In genomic region chr11:35352107-35352888, GRCh38 we compare ENCODE assay signal across 1 cellular context.
TF ChIP-seq lines count a peak whose summit lies in the region.

No MANE protein-coding gene starts in this region.

TF ChIP-seq in K562, 482 proteins besides CTCF, POLR2A, EP300 and RAD21 (continued from another document and continues in another):
- TF ChIP-seq VEZF1 (CRISPR knock-in tag; IDR thresholded peaks at IDR 0.05) (peak; percentile 40), ZNF639 (CRISPR knock-in tag; conservative IDR thresholded peaks at IDR 0.05 in 1 of 2, IDR thresholded peaks at IDR 0.05 in 1 of 2) (peak in 1 of 2 experiments; percentile 23; a peak in 1 of 4 replicates), NR2C2 (CRISPR knock-in tag; IDR thresholded peaks at IDR 0.05) (no peak), NR2C2 (tag; IDR thresholded peaks at IDR 0.05) (peak; percentile 61; the same call in 1 of the 2 replicates), TAL1 (IDR thresholded peaks at IDR 0.05) (peak; percentile 67), KLF16 (IDR thresholded peaks at IDR 0.05) (0 out of 2 replicates have a peak, but pooled peaks have one; percentile 34), MAX (CRISPR knock-in tag; IDR thresholded peaks at IDR 0.05) (0 out of 2 replicates have a peak, but pooled peaks have one; percentile 11), RBFOX2 (IDR thresholded peaks at IDR 0.05; ENCODE audit: low read depth, low read length) (no peak), ATF1 (CRISPR knock-in tag; IDR thresholded peaks at IDR 0.05) (no peak), ATF1 (tag; IDR thresholded peaks at IDR 0.05) (peak; percentile 76), JUND (IDR thresholded peaks at IDR 0.05; ENCODE audit: borderline replicate concordance, low read depth, low read length) (peak; percentile 17; the same call in 1 of the 2 replicates), JUND (tag; IDR thresholded peaks at IDR 0.05; ENCODE audit: borderline replicate concordance, low read depth, low read length) (no peak), CEBPG (CRISPR knock-in tag; IDR thresholded peaks at IDR 0.05) (no peak), CEBPG (tag; conservative IDR thresholded peaks at IDR 0.05 in 1 of 2, IDR thresholded peaks at IDR 0.05 in 1 of 2) (0 out of 4 replicates have a peak, but pooled peaks of 1 of the 2 experiments have one; percentile 22), ZBTB11 (CRISPR knock-in tag; IDR thresholded peaks at IDR 0.05) (0 out of 6 replicates have a peak, but pooled peaks of 1 of the 3 experiments have one; percentile 32), ZKSCAN8 (CRISPR knock-in tag; IDR thresholded peaks at IDR 0.05) (peak; percentile 67; the same call in 1 of the 2 replicates), JUN (IDR thresholded peaks at IDR 0.05; ENCODE audit: borderline replicate concordance, low read depth, low read length) (no peak), JUN (CRISPR knock-in tag; IDR thresholded peaks at IDR 0.05; ENCODE audit: borderline replicate concordance) (0 out of 2 replicates have a peak, but pooled peaks have one; percentile 46), ZNF274 (IDR thresholded peaks at IDR 0.05; ENCODE audit: borderline replicate concordance, low read depth, low read length) (no peak), TCF3 (CRISPR knock-in tag; IDR thresholded peaks at IDR 0.05) (peak; percentile 87), TBL1XR1 (IDR thresholded peaks at IDR 0.05; ENCODE audit: low read length in 2 of 2) (0 out of 4 replicates have a peak, but pooled peaks of 1 of the 2 experiments have one; percentile 16), CBFA2T2 (conservative IDR thresholded peaks at IDR 0.05) (peak; percentile 68), KDM4B (IDR thresholded peaks at IDR 0.05; ENCODE audit: borderline replicate concordance in 2 of 2, low read depth in 1 of 2) (no peak), GMEB1 (CRISPR knock-in tag; IDR thresholded peaks at IDR 0.05) (no peak), ZFP30 (CRISPR knock-in tag; IDR thresholded peaks at IDR 0.05; ENCODE audit: borderline replicate concordance) (no peak), ZBTB12 (CRISPR knock-in tag; IDR thresholded peaks at IDR 0.05) (peak; percentile 60; the same call in 1 of the 2 replicates), CBX1 (IDR thresholded peaks at IDR 0.05; ENCODE audit: low read depth) (no peak), ZBTB43 (CRISPR knock-in tag; IDR thresholded peaks at IDR 0.05) (0 out of 2 replicates have a peak, but pooled peaks have one; percentile 55), WHSC1 (IDR thresholded peaks at IDR 0.05; ENCODE audit: low read length) (no peak), NR2C1 (IDR thresholded peaks at IDR 0.05) (no peak), NR2C1 (tag; IDR thresholded peaks at IDR 0.05) (peak; percentile 73), XRCC4 (IDR thresholded peaks at IDR 0.05; ENCODE audit: extremely low read depth, insufficient read depth, insufficient read length) (no peak), HMBOX1 (IDR thresholded peaks at IDR 0.05) (peak; percentile 91), HDAC8 (tag; IDR thresholded peaks at IDR 0.05) (no peak), SOX6 (IDR thresholded peaks at IDR 0.05) (0 out of 2 replicates have a peak, but pooled peaks have one; percentile 14), LCOR (CRISPR knock-in tag; IDR thresholded peaks at IDR 0.05) (peak; percentile 99), RCOR1 (IDR thresholded peaks at IDR 0.05; ENCODE audit: borderline replicate concordance in 1 of 2, low read depth in 2 of 2, low read length in 2 of 2) (peak in 1 of 2 experiments; percentile 85; a peak in 2 of 4 replicates), ZNF766 (CRISPR knock-in tag; conservative IDR thresholded peaks at IDR 0.05) (peak; percentile 70; the same call in 1 of the 2 replicates), BCLAF1 (IDR thresholded peaks at IDR 0.05; ENCODE audit: borderline replicate concordance in 1 of 2, control insufficient read depth in 1 of 2, low read depth in 2 of 2, low read length in 1 of 2) (no peak), CREM (IDR thresholded peaks at IDR 0.05; ENCODE audit: low read depth) (peak; percentile 92), ETV5 (CRISPR knock-in tag; IDR thresholded peaks at IDR 0.05; ENCODE audit: low read depth) (no peak), CREB1 (IDR thresholded peaks at IDR 0.05) (peak; percentile 58; the same call in 1 of the 2 replicates), CREB1 (CRISPR knock-in tag; IDR thresholded peaks at IDR 0.05) (peak; percentile 27; the same call in 1 of the 2 replicates), POLR2AphosphoS5 (IDR thresholded peaks at IDR 0.05; ENCODE audit: control insufficient read depth, insufficient read depth, low read depth, low read length) (0 out of 2 replicates have a peak, but pooled peaks have one; percentile 43), KDM1A (IDR thresholded peaks at IDR 0.05) (peak in 1 of 2 experiments; percentile 25; a peak in 2 of 4 replicates), ZEB2 (IDR thresholded peaks at IDR 0.05) (peak; percentile 90), TEAD4 (IDR thresholded peaks at IDR 0.05; ENCODE audit: low read length) (peak; percentile 80), TEAD4 (CRISPR knock-in tag; IDR thresholded peaks at IDR 0.05; ENCODE audit: borderline replicate concordance) (no peak), CTBP1 (IDR thresholded peaks at IDR 0.05; ENCODE audit: borderline replicate concordance) (peak; percentile 93), HNRNPUL1 (IDR thresholded peaks at IDR 0.05; ENCODE audit: low read length) (no peak), ZNF436 (CRISPR knock-in tag; IDR thresholded peaks at IDR 0.05) (no peak), CGGBP1 (CRISPR knock-in tag; IDR thresholded peaks at IDR 0.05) (no peak), USF1 (CRISPR knock-in tag; IDR thresholded peaks at IDR 0.05) (no peak), CBFA2T3 (IDR thresholded peaks at IDR 0.05) (peak; percentile 81), MEF2A (IDR thresholded peaks at IDR 0.05; ENCODE audit: control insufficient read depth, low read depth, low read length) (peak; percentile 96)
